In genomic region chr2:96962567-96963203, GRCh38 we compare ENCODE assay signal across 12 cellular contexts. TPM values are rescaled to one million over a fixed set of nuclear protein-coding genes. Genes with fewer than 3 reads are reported as not detected.
DNase-seq lines count a peak whose midpoint lies in the region; ATAC-seq lines count a peak whose summit lies in the region.
"Had no signal": no experiment of that assay in that cellular context is flagged by ENCODE, and none has a peak within 500 bp of the region (broad histone marks: within the 10 kb centered on the region; RNA-seq: fewer than 3 reads in every experiment).

No MANE protein-coding gene starts in this region.

- no peaks in the 10 kb centered on the region for H3K9me2 ChIP-seq in Karpas-422 (replicated peaks; ENCODE audit: insufficient read depth, low read length)

- H3K4me2 ChIP-seq in Karpas-422 (ENCODE audit: low read depth, low read length, poor library complexity, severe bottlenecking): no peak overlapping the region

- H2AFZ ChIP-seq in Karpas-422 (ENCODE audit: low read length): peak overlapping the region; percentile 1; the same call in 1 of the 2 replicates

- no peaks in the 10 kb centered on the region for H3K36me3 ChIP-seq in Karpas-422 (ENCODE audit: insufficient read depth, low read length)
- H3K36me3 ChIP-seq: suprapubic skin had no signal

- H3K9me3 ChIP-seq in Karpas-422 (ENCODE audit: low read length): no peaks in the 10 kb centered on the region
- H3K9me3 ChIP-seq: suprapubic skin had no signal

- no peak overlapping the region for H3K4me3 ChIP-seq in Karpas-422 (ENCODE audit: low read length)
- H3K4me3 ChIP-seq: suprapubic skin had no signal

- no peaks in the 10 kb centered on the region for H3K27me3 ChIP-seq in Karpas-422 (ENCODE audit: low read length)
- H3K27me3 ChIP-seq: suprapubic skin had no signal

- DNase-seq in Karpas-422: no peak
- peak; percentile 77 for DNase-seq in activated CD4-positive, alpha-beta T cell treated with anti-CD3 and anti-CD28 coated beads, Interleukin-2, amount 50 U/mL, for 1 hour
- peak; percentile 88 for DNase-seq in effector CD4-positive, alpha-beta T cell
- peak; percentile 47 to 57 for DNase-seq in stimulated activated CD8-positive, alpha-beta memory T cell treated with anti-CD3 and anti-CD28 coated beads, Interleukin-4, amount 100 ng/mL, for 1 hour (ENCODE audit: low read depth in 2 of 2, low spot score in 1 of 2)
- no peak for DNase-seq in NCI-H1694 (lab: John Stamatoyannopoulos, UW)
- DNase-seq in LoVo (ENCODE audit: low spot score): no peak

- no peak overlapping the region for H3K27ac ChIP-seq in Karpas-422 (ENCODE audit: low read length)
- H3K27ac ChIP-seq: suprapubic skin had no signal

- no peaks in the 10 kb centered on the region for H4K20me1 ChIP-seq in Karpas-422 (ENCODE audit: insufficient read depth, low read depth, low read length)

- no peaks in the 10 kb centered on the region for H3K4me1 ChIP-seq in Karpas-422 (ENCODE audit: low read length)

- no peaks in the 10 kb centered on the region for H3K79me2 ChIP-seq in Karpas-422 (ENCODE audit: low read length)

- ATAC-seq in GM18870 (IDR thresholded peaks at IDR 0.05; ENCODE audit: unreplicated experiment) (no peak), GM18867 (IDR thresholded peaks at IDR 0.05; ENCODE audit: unreplicated experiment) (no peak)

- no peak overlapping the region for H3K9ac ChIP-seq in Karpas-422 (ENCODE audit: low read length)

RNA-seq across cellular contexts. Expression of gene FAM178B, which starts 23.7 kb away (rescaled TPM):
- total RNA-seq in Karpas-422 (2014; rRNA removed; shearing (Covaris generic); ENCODE audit: low replicate concordance): not detected in 2 replicates
- total RNA-seq: endothelial cell of umbilical vein, H4, lung microvascular endothelial cell had no signal

Comparison
In these comparisons a context has a peak if more than half of its experiments do, and no peak if none do; other contexts are left out.
1. DNase-seq: peak in activated CD4-positive, alpha-beta T cell treated with anti-CD3 and anti-CD28 coated beads, Interleukin-2, amount 50 U/mL, for 1 hour (single experiment), effector CD4-positive, alpha-beta T cell (single experiment) and stimulated activated CD8-positive, alpha-beta memory T cell treated with anti-CD3 and anti-CD28 coated beads, Interleukin-4, amount 100 ng/mL, for 1 hour (2 of 2); none in Karpas-422 (single experiment), NCI-H1694 (single experiment) and LoVo (single experiment).